ENCODE assay signal across 11 cellular contexts in the genomic region with DNA sequence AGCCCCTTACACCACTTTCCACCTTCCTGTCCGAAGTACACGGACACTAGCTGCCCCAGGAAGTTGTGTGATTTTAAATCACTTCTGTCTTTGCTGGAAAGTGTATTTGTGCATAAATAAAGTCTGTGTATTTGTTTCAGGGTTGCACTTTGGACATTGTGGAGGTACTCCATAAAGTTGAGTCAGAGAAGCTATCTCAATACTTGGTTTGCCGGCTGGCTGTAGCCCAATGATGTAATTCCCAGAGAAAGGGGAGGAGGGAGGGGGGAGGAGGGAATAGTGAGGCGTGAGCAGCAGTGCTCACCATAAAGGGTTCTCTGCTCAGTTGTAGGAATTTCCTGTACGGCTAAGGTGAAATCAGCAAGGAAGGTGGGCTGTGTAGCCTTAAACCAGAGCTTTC. TPM values are rescaled to one million over a fixed set of nuclear protein-coding genes. Genes with fewer than 3 reads are reported as not detected.
DNase-seq lines count a peak whose midpoint lies in the region; ATAC-seq and TF ChIP-seq lines count a peak whose summit lies in the region.
"Had no signal": no experiment of that assay in that cellular context is flagged by ENCODE, and none has a peak within 500 bp of the region (broad histone marks: within the 10 kb centered on the region; RNA-seq: fewer than 3 reads in every experiment).

No MANE protein-coding gene starts in this region.

- TF ChIP-seq CTCF in adrenal gland (IDR thresholded peaks at IDR 0.05) = no peak

- H3K9ac ChIP-seq in trophoblast cell (ENCODE audit: low read length) = no peak overlapping the region

- H2BK12ac ChIP-seq in trophoblast cell (ENCODE audit: low read length) = peak overlapping the region; percentile 71

- H3K79me1 ChIP-seq in trophoblast cell (ENCODE audit: low read length) = peaks cover 11% of the 10 kb centered on the region

- 37 to 60% (median 48%) methylated on average over 5 of the region's 5 CpGs for WGBS in adrenal gland, 4 donors
- WGBS in trophoblast cell (ENCODE audit: extremely low coverage, insufficient coverage, insufficient read length) = no CpG with 5 or more reads among the region's 5 CpGs

- peak overlapping the region; percentile 56 for H3K18ac ChIP-seq in trophoblast cell (ENCODE audit: low read length)

- peak overlapping the region; percentile 90 for H2BK120ac ChIP-seq in trophoblast cell (ENCODE audit: insufficient read depth, low read length, poor library complexity)

- H3K9me3 ChIP-seq in adrenal gland (replicated peaks in 1 of 3) (no peaks in the 10 kb centered on the region), trophoblast cell (ENCODE audit: insufficient read depth, low read depth, low read length) (no peaks in the 10 kb centered on the region)
- H3K9me3 ChIP-seq: tibial artery had no signal

- H3K23ac ChIP-seq in trophoblast cell (ENCODE audit: low read length) = no peak overlapping the region

- peak overlapping the region; percentile 88 for H2BK5ac ChIP-seq in trophoblast cell (ENCODE audit: low read depth, low read length, poor library complexity)

- peaks cover 3% of the 10 kb centered on the region for H3K79me2 ChIP-seq in trophoblast cell (ENCODE audit: control insufficient read depth, insufficient read depth, low read length, poor library complexity)

- DNase-seq in GM03348 (ENCODE audit: low spot score) (peak; percentile 59), adrenal gland (peak; percentile 31 to 66 (median 63)), glomerular visceral epithelial cell (ENCODE audit: extremely low spot score) (peak; percentile 55), trophoblast cell (peak in 1 of 2 donors; percentile 8), NCI-H1092 (lab: John Stamatoyannopoulos, UW) (no peak), cerebellar nuclear complex (lab: John Stamatoyannopoulos, UW) (no peak), GF-D8 (lab: John Stamatoyannopoulos, UW) (no peak)
- DNase-seq: activated CD4-positive, CD25-positive, alpha-beta regulatory T cell; Karpas-422 had no signal

- no peak for TF ChIP-seq POLR2A in adrenal gland (IDR thresholded peaks at IDR 0.05)

- H3K4me3 ChIP-seq in adrenal gland = no peak overlapping the region
- H3K4me3 ChIP-seq in trophoblast cell (ENCODE audit: low read depth, low read length) = no peak overlapping the region
- H3K4me3 ChIP-seq: tibial artery had no signal

- ATAC-seq in GM19351 (IDR thresholded peaks at IDR 0.05; ENCODE audit: unreplicated experiment) = no peak

- peak overlapping the region; percentile 94 for H2AK5ac ChIP-seq in trophoblast cell (ENCODE audit: low read length)

- no peak overlapping the region for H3K4me2 ChIP-seq in trophoblast cell (ENCODE audit: low read length)

- no peaks in the 10 kb centered on the region for H3K4me1 ChIP-seq in adrenal gland (replicated peaks in 1 of 2)
- H3K4me1 ChIP-seq in trophoblast cell (ENCODE audit: control insufficient read depth in 1 of 2, insufficient read depth in 2 of 2, low read length in 2 of 2) = peaks cover 25 to 28% of the 10 kb centered on the region in 2 experiments

- H2AFZ ChIP-seq in trophoblast cell (ENCODE audit: insufficient read depth, low read length, poor library complexity) = no peak overlapping the region

- peak overlapping the region; percentile 91 for H3K4ac ChIP-seq in trophoblast cell (ENCODE audit: low read depth, low read length)

- intact Hi-C loops in adrenal gland (cut with DNase I) = no loop called here

- H3K36me3 ChIP-seq in adrenal gland (replicated peaks in 1 of 2) (no peaks in the 10 kb centered on the region), trophoblast cell (ENCODE audit: control insufficient read depth in 1 of 2, insufficient read depth in 2 of 2, low read length in 2 of 2) (peaks cover 22 to 34% of the 10 kb centered on the region in 2 experiments)

- H3K14ac ChIP-seq in trophoblast cell (ENCODE audit: low read length) = peak overlapping the region; percentile 66

- H3K27ac ChIP-seq in adrenal gland (peak overlapping the region in 1 of 5 donors; percentile 33), trophoblast cell (ENCODE audit: low read depth, low read length) (peak overlapping the region; percentile 93)

- H4K8ac ChIP-seq in trophoblast cell (ENCODE audit: low read depth, low read length) = peak overlapping the region; percentile 80

- no peaks in the 10 kb centered on the region for H3K27me3 ChIP-seq in adrenal gland
- H3K27me3 ChIP-seq in trophoblast cell (ENCODE audit: insufficient read depth, low read length) = no peaks in the 10 kb centered on the region
- H3K27me3 ChIP-seq: tibial artery had no signal

- no peak overlapping the region for H4K12ac ChIP-seq in trophoblast cell (ENCODE audit: low read depth, low read length)

- peak overlapping the region; percentile 94 for H4K91ac ChIP-seq in trophoblast cell (ENCODE audit: low read depth, low read length)

RNA-seq across cellular contexts. Expression of a gene that starts 7.5 kb away (rescaled TPM):
- total RNA-seq in adrenal gland = 10 to 100 TPM; 11.7 to 16.8 (median 14.6) TPM
- 10 to 100 TPM in 1 of 3 donors, 1 to 10 TPM in 2; 7.1 to 16.2 (median 7.2) TPM for polyA plus RNA-seq in adrenal gland
- polyA plus RNA-seq in trophoblast cell (2013) = 16.1 and 16.4 TPM in 2 replicates

RNA-seq across cellular contexts. Expression of a gene that starts 13.6 kb away (rescaled TPM):
- total RNA-seq in adrenal gland = under 1 TPM in 5 of 8 donors, not detected in 3; 0.25 to 0.94 (median 0.41) TPM
- 1 to 10 TPM in 2 of 3 donors, under 1 TPM in 1; 0.38 to 4.1 (median 1.7) TPM for polyA plus RNA-seq in adrenal gland
- 0.19 and 0.22 TPM in 2 replicates for polyA plus RNA-seq in trophoblast cell (2013)

RNA-seq across cellular contexts. Expression of a gene that starts 23.1 kb away (rescaled TPM):
- 1 to 10 TPM in 2 of 8 donors, not detected in 6; 1.3 to 3.7 TPM for total RNA-seq in adrenal gland
- polyA plus RNA-seq in adrenal gland = under 1 TPM in 1 of 3 donors, not detected in 2; 0.07 TPM
- 0.04 TPM in 2 replicates for polyA plus RNA-seq in trophoblast cell (2013)

Comparison
In these comparisons a context has a peak if more than half of its experiments do, and no peak if none do; other contexts are left out.
1. DNase-seq: peak in GM03348 (single experiment), adrenal gland (7 of 7) and glomerular visceral epithelial cell (single experiment); none in NCI-H1092 (single experiment), cerebellar nuclear complex (0 of 2) and GF-D8 (single experiment).